In genomic region chr10:112768121-112768520, GRCh38 we compare ENCODE assay signal across 15 cellular contexts.
"Had no signal": no experiment of that assay in that cellular context is flagged by ENCODE, and none has a peak within 500 bp of the region (broad histone marks: within the 10 kb centered on the region; RNA-seq: fewer than 3 reads in every experiment).

No MANE protein-coding gene starts in this region.

- H3K4me1 ChIP-seq: adrenal gland, right lobe of liver, upper lobe of left lung had no signal

- H2AFZ ChIP-seq: hepatocyte had no signal

- DNase-seq: activated B cell treated with CpG ODN at 0.5 μM for 24 hours; activated CD4-positive, alpha-beta T cell treated with anti-CD3 and anti-CD28 coated beads, Interleukin-2, amount 10 ng/mL, durations not matched to agents 7 days and 5 days; activated naive CD4-positive, alpha-beta T cell treated with anti-CD3 and anti-CD28 coated beads, Interleukin-2, amount 10 ng/mL, durations not matched to agents 7 days and 5 days; adrenal gland; caudate nucleus; effector CD8-positive, alpha-beta T cell; posterior cingulate gyrus; right lobe of liver; stimulated activated CD4-positive, alpha-beta T cell treated with anti-CD3 and anti-CD28 coated beads, Interleukin-2, amount 100 ng/mL, for 24 hours; stimulated activated naive B cell treated with anti-CD40 and anti-IgM and Interleukin-4, amounts not matched to agents 10 μg/mL and 1 μg/mL and 100 μg/mL, for 72 hours; substantia nigra; upper lobe of left lung had no signal

- H3K4me2 ChIP-seq: hepatocyte had no signal

- H3K4me3 ChIP-seq: adrenal gland, coronary artery, hepatocyte, right lobe of liver, upper lobe of left lung had no signal

- H3K9me3 ChIP-seq: adrenal gland, neutrophil, right lobe of liver, upper lobe of left lung had no signal

- H3K27ac ChIP-seq: adrenal gland, coronary artery, hepatocyte, neutrophil, right lobe of liver, upper lobe of left lung had no signal

- ATAC-seq: right lobe of liver; stimulated activated naive B cell treated with anti-CD40 and anti-IgM and Interleukin-4, amounts not matched to agents 10 μg/mL and 1 μg/mL and 100 μg/mL, for 72 hours had no signal

- H3K79me2 ChIP-seq: hepatocyte had no signal

- H3K36me3 ChIP-seq: adrenal gland, neutrophil, right lobe of liver, upper lobe of left lung had no signal

- H3K27me3 ChIP-seq: adrenal gland, hepatocyte, neutrophil, right lobe of liver, upper lobe of left lung had no signal
